ENCODE assay signal across 8 cellular contexts in the genomic region with DNA sequence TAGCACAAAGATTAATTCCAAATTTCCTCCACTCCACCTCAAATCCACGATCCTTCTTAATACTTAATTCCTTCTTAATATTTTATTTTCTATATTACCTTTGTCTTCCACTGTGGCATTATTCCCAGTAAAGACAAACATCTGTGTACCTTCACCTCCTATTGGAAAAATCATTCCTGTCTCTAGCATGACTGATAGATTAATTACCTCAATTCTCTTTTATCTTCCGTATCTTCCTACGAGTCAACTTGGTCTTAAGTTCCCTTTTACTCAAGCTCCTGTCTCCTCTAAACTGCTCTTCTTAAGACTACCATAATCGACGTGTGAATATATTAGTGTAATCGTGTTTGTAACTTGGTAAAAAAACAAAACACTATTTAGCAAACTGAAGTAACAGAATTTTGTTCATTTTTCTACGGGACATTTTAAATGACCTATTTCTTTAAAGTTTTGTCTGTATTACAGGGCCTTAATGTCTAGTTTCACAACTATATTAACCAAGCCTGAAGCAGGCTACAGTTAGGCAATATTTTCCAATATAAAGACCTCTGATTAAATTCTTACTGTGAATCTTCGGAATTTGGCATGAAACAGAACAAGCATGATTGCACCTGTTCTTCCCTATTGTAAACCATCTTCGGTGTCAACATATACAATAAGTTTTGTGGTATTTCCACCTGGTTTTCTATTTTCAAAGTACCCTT. TPM values are rescaled to one million over a fixed set of nuclear protein-coding genes. Genes with fewer than 3 reads are reported as not detected.
DNase-seq lines count a peak whose midpoint lies in the region; ATAC-seq, FAIRE-seq and TF ChIP-seq lines count a peak whose summit lies in the region.

No MANE protein-coding gene starts in this region.

- POLR2A ChIA-PET in CD8-positive, alpha-beta memory T cell (lab: Charles Lee): no interaction called here

- no peaks in the 10 kb centered on the region for H3K9me3 ChIP-seq in CD8-positive, alpha-beta memory T cell (ENCODE audit: low read length)

- peak overlapping the region; percentile 93 to 99 (median 97) for H3K27ac Mint-ChIP-seq in CD8-positive, alpha-beta memory T cell
- H3K27ac Mint-ChIP-seq in chondrocyte (ENCODE audit: unreplicated experiment) (peak overlapping the region; percentile 98), natural killer cell (peak overlapping the region; percentile 96 to 99)

- no peak for ATAC-seq in natural killer cell

- peaks cover 0 to 28% (median 6%) of the 10 kb centered on the region in 3 donors for H3K36me3 Mint-ChIP-seq in CD8-positive, alpha-beta memory T cell
- peaks cover 9% of the 10 kb centered on the region for H3K36me3 Mint-ChIP-seq in chondrocyte (ENCODE audit: low read depth)
- H3K36me3 Mint-ChIP-seq in natural killer cell: no peaks in the 10 kb centered on the region

- peaks cover 0 to 5% (median 0%) of the 10 kb centered on the region in 5 donors for H3K9me3 Mint-ChIP-seq in CD8-positive, alpha-beta memory T cell
- H3K9me3 Mint-ChIP-seq in chondrocyte (ENCODE audit: low read depth): peaks cover 13% of the 10 kb centered on the region
- H3K9me3 Mint-ChIP-seq in natural killer cell: no peaks in the 10 kb centered on the region

- no peaks in the 10 kb centered on the region for H3K27me3 ChIP-seq in CD8-positive, alpha-beta memory T cell (ENCODE audit: insufficient read depth, low read length, poor library complexity, severe bottlenecking)

- no peaks in the 10 kb centered on the region for H3K36me3 ChIP-seq in CD8-positive, alpha-beta memory T cell (ENCODE audit: insufficient read depth, low read length)

- no peaks in the 10 kb centered on the region for H3K27me3 Mint-ChIP-seq in CD8-positive, alpha-beta memory T cell
- no peaks in the 10 kb centered on the region for H3K27me3 Mint-ChIP-seq in chondrocyte (ENCODE audit: low read depth)
- H3K27me3 Mint-ChIP-seq in natural killer cell (ENCODE audit: low read depth in 2 of 2): no peaks in the 10 kb centered on the region

- FAIRE-seq in GM12892 (lab: Jason Lieb, UNC): no peak

- peak overlapping the region; percentile 88 to 95 (median 93) for H3K4me3 Mint-ChIP-seq in CD8-positive, alpha-beta memory T cell
- H3K4me3 Mint-ChIP-seq in chondrocyte (ENCODE audit: unreplicated experiment) (peak overlapping the region; percentile 90), natural killer cell (peak overlapping the region; percentile 99)

- peaks cover 52 to 72% (median 58%) of the 10 kb centered on the region in 3 donors for H3K4me1 Mint-ChIP-seq in CD8-positive, alpha-beta memory T cell
- peaks cover 48% of the 10 kb centered on the region for H3K4me1 Mint-ChIP-seq in chondrocyte (ENCODE audit: low read depth)
- H3K4me1 Mint-ChIP-seq in natural killer cell: peaks cover 44 to 45% of the 10 kb centered on the region in 2 donors

- intact Hi-C loops in natural killer cell (cut with micrococcal nuclease): loop anchor here (1.0 to 10.0 kb wide), 3 partner anchors 330 to 1959 kb away; partner anchors contain the start of genes ABCE1, ANAPC10, SMARCA5 and ZNF330

- H3K4me3 ChIP-seq in CD8-positive, alpha-beta memory T cell (ENCODE audit: low read length): peak overlapping the region; percentile 65

- H3K4me1 ChIP-seq in CD8-positive, alpha-beta memory T cell (ENCODE audit: insufficient read depth, low read length): peaks cover 32% of the 10 kb centered on the region

- TF ChIP-seq CTCF in chondrocyte (IDR thresholded peaks at IDR 0.05) (no peak), natural killer cell (IDR thresholded peaks at IDR 0.05) (no peak)

- no peak for TF ChIP-seq POLR2A in GM12892 (IDR thresholded peaks at IDR 0.05; ENCODE audit: low read depth, low read length)

- H3K27ac ChIP-seq in CD8-positive, alpha-beta memory T cell (ENCODE audit: low read depth, low read length): peak overlapping the region; percentile 82

- no peak for DNase-seq in CD8-positive, alpha-beta memory T cell
- DNase-seq in NCI-H1417 treated with DMSO at 0.1 percent for 48 hours (lab: John Stamatoyannopoulos, UW): peak; percentile 30
- no peak for DNase-seq in chondrocyte (ENCODE audit: low spot score)
- no peak for DNase-seq in natural killer cell
- no peak for DNase-seq in NCI-H1105 treated with DMSO at 0.1 percent for 48 hours (lab: John Stamatoyannopoulos, UW)
- no peak for DNase-seq in GM12892 (ENCODE audit: insufficient read length)
- no peak for DNase-seq in anterior cingulate cortex (lab: John Stamatoyannopoulos, UW)
- DNase-seq in NCI-H2107 (lab: John Stamatoyannopoulos, UW): no peak

- CTCF ChIA-PET in CD8-positive, alpha-beta memory T cell (lab: Charles Lee): no interaction called here

RNA-seq across cellular contexts. Expression of gene USP38, which starts 1.1 kb away (rescaled TPM):
- 10 to 100 TPM; 28.8 to 28.9 TPM for total RNA-seq in CD8-positive, alpha-beta memory T cell
- polyA plus RNA-seq in CD8-positive, alpha-beta memory T cell: 20.0 TPM
- total RNA-seq in chondrocyte (17.8 to 21.2 TPM (median 18.9 TPM) in 3 replicates), natural killer cell (10 to 100 TPM; 35.6 to 39.5 (median 36.7) TPM)
- polyA plus RNA-seq in GM12892 (2012; ENCODE audit: missing spikeins): 8.9 TPM
